Comparison of ENCODE assay signal across 7 cellular contexts in genomic region chr15:58332676-58333400, GRCh38.
DNase-seq lines count a peak whose midpoint lies in the region; ATAC-seq, FAIRE-seq and TF ChIP-seq lines count a peak whose summit lies in the region.

No MANE protein-coding gene starts in this region.

- no peak for TF ChIP-seq CTCF in H9 (conservative IDR thresholded peaks at IDR 0.05)
- TF ChIP-seq CTCF in PC-9 (conservative IDR thresholded peaks at IDR 0.05): no peak
- TF ChIP-seq CTCF in endothelial cell of umbilical vein (IDR thresholded peaks at IDR 0.05; ENCODE audit: extremely low read depth in 1 of 2, insufficient read depth in 1 of 2, low read depth in 1 of 2, low read length in 2 of 2): no peak
- no peak for TF ChIP-seq CTCF in neutrophil (IDR thresholded peaks at IDR 0.05)

- no peak overlapping the region for H3K56ac ChIP-seq in H9 (ENCODE audit: insufficient read length, low read depth, low read length)

- no peak overlapping the region for H3K4ac ChIP-seq in H9 (ENCODE audit: low read depth, low read length)

- H2BK15ac ChIP-seq in H9 (ENCODE audit: low read depth, low read length): no peak overlapping the region

- H3K36me3 ChIP-seq in PC-9 (ENCODE audit: low read depth): 0 out of 2 replicates have a peak, but pooled peaks cover 3% of the 10 kb centered on the region
- H3K36me3 ChIP-seq in endothelial cell of umbilical vein (ENCODE audit: control insufficient read depth in 2 of 2, extremely low read depth in 1 of 2, insufficient read depth in 2 of 2, low read length in 2 of 2): no peaks in the 10 kb centered on the region
- no peaks in the 10 kb centered on the region for H3K36me3 ChIP-seq in neutrophil

- H3K23me2 ChIP-seq in H9 (ENCODE audit: insufficient read length, low read depth, low read length, poor library complexity, severe bottlenecking): no peaks in the 10 kb centered on the region

- no peak overlapping the region for H3K23ac ChIP-seq in H9 (ENCODE audit: insufficient read length, low read depth, low read length)

- H3K79me1 ChIP-seq in H9 (ENCODE audit: insufficient read depth, low read depth, low read length, poor library complexity, severe bottlenecking): no peaks in the 10 kb centered on the region

- H3K27me3 ChIP-seq in H9 (ENCODE audit: insufficient read depth, low read length): no peaks in the 10 kb centered on the region
- H3K27me3 ChIP-seq in PC-9 (ENCODE audit: insufficient read depth, low read depth): no peaks in the 10 kb centered on the region
- no peaks in the 10 kb centered on the region for H3K27me3 ChIP-seq in endothelial cell of umbilical vein (ENCODE audit: control insufficient read depth in 2 of 2, insufficient read depth in 2 of 2, low read length in 2 of 2)
- H3K27me3 ChIP-seq in neutrophil: no peaks in the 10 kb centered on the region

- peaks cover 35 to 37% of the 10 kb centered on the region in 2 experiments for H3K4me1 Mint-ChIP-seq in H9

- TF ChIP-seq POLR2A in endothelial cell of umbilical vein (IDR thresholded peaks at IDR 0.05; ENCODE audit: low read depth, low read length): no peak

- peaks cover 8% of the 10 kb centered on the region; the same call in 1 of the 2 replicates for H3K4me1 ChIP-seq in H9 (ENCODE audit: insufficient read depth, low read length)
- peaks cover 55% of the 10 kb centered on the region for H3K4me1 ChIP-seq in PC-9 (replicated peaks; ENCODE audit: insufficient read depth)
- peaks cover 18% of the 10 kb centered on the region for H3K4me1 ChIP-seq in endothelial cell of umbilical vein (ENCODE audit: control insufficient read depth, extremely low read depth, insufficient read depth, low read length)
- H3K4me1 ChIP-seq in neutrophil (ENCODE audit: control insufficient read depth in 1 of 2, insufficient read depth in 1 of 2, low read depth in 1 of 2, low read length in 1 of 2): peaks cover 56 to 58% of the 10 kb centered on the region in 2 experiments

- no peak overlapping the region for H3K4me2 ChIP-seq in H9 (ENCODE audit: insufficient read depth, insufficient read length, low read length)
- peak overlapping the region; percentile 86 for H3K4me2 ChIP-seq in PC-9
- no peak overlapping the region for H3K4me2 ChIP-seq in endothelial cell of umbilical vein (ENCODE audit: insufficient read depth, low read length)

- H3K4me3 ChIP-seq in PC-9: no peak overlapping the region
- no peak overlapping the region for H3K4me3 ChIP-seq in endothelial cell of umbilical vein (replicated peaks in 1 of 3; ENCODE audit: insufficient read depth in 1 of 3, low read depth in 1 of 3, low read length in 3 of 3)
- H3K4me3 ChIP-seq in neutrophil (ENCODE audit: low read depth in 1 of 2, low read length in 1 of 2): peak overlapping the region in 1 of 2 experiments; percentile 35

- peaks cover 4 to 8% of the 10 kb centered on the region in 2 experiments; a peak in 4 of 5 replicates for H3K9me3 Mint-ChIP-seq in H9

- no peak overlapping the region for H2BK12ac ChIP-seq in H9 (ENCODE audit: insufficient read length, low read depth, low read length)

- H4K8ac ChIP-seq in H9 (replicated peaks; ENCODE audit: insufficient read length, low read depth, low read length): no peak overlapping the region

- no peak overlapping the region for H4K91ac ChIP-seq in H9 (ENCODE audit: insufficient read length, low read depth, low read length)

- H3K14ac ChIP-seq in H9 (ENCODE audit: insufficient read depth, low read length): no peak overlapping the region; the same call in 1 of the 2 replicates

- CTCF ChIA-PET in PC-9 (lab: Charles Lee): interaction anchor here (1.4 kb wide), 1 partner anchor 14 kb away, joined by 4 read pairs; no protein-coding TSS in a partner anchor
- CTCF ChIA-PET in endothelial cell of umbilical vein (lab: Charles Lee): interaction anchor here (1.1 kb wide), 1 partner anchor 7 kb away, joined by 3 read pairs; no protein-coding TSS in a partner anchor

- H3K27ac Mint-ChIP-seq in H9: peak overlapping the region in 2 of 3 experiments; percentile 26 to 96; a peak in 3 of 7 replicates

- peak; percentile 55 for FAIRE-seq in endothelial cell of umbilical vein (lab: Jason Lieb, UNC)

- no peak overlapping the region for H3T11ph ChIP-seq in H9 (ENCODE audit: low read length)

- H3K4me3 Mint-ChIP-seq in H9: no peak overlapping the region

- H3K9ac ChIP-seq in H9 (ENCODE audit: extremely low read depth, insufficient read length, low read length): no peak overlapping the region
- peak overlapping the region; percentile 26 for H3K9ac ChIP-seq in endothelial cell of umbilical vein (replicated peaks; ENCODE audit: extremely low read depth, insufficient read depth, low read length)

- BruUV-seq in PC-9 (replicated peaks; lab: Mats Ljungman, UMichigan): TSS peak; percentile 66
- BruUV-seq in endothelial cell of umbilical vein (replicated peaks; lab: Mats Ljungman, UMichigan): no TSS peak

- no peaks in the 10 kb centered on the region for H3K79me2 ChIP-seq in H9 (ENCODE audit: insufficient read depth, low read length)
- H3K79me2 ChIP-seq in PC-9 (ENCODE audit: low read depth): no peaks in the 10 kb centered on the region
- H3K79me2 ChIP-seq in endothelial cell of umbilical vein (ENCODE audit: control insufficient read depth, insufficient read depth, low read length): no peaks in the 10 kb centered on the region

- POLR2A ChIA-PET in PC-9 (lab: Charles Lee; ENCODE audit: unreplicated experiment): interaction anchor here (0.6 to 3.4 kb wide), 7 partner anchors 61 to 189 kb away, joined by 5 to 21 read pairs (median 7); no protein-coding TSS in a partner anchor
- POLR2A ChIA-PET in endothelial cell of umbilical vein (lab: Charles Lee): no interaction called here

- H3K9me3 ChIP-seq in H9 (ENCODE audit: control insufficient read depth, low read depth, low read length) (no peaks in the 10 kb centered on the region), PC-9 (ENCODE audit: insufficient read depth, low read depth) (peaks cover 5% of the 10 kb centered on the region; the same call in 1 of the 2 replicates), endothelial cell of umbilical vein (replicated peaks; ENCODE audit: control insufficient read depth, insufficient read depth, low read length) (no peaks in the 10 kb centered on the region), neutrophil (no peaks in the 10 kb centered on the region)

- H3K9me1 ChIP-seq in endothelial cell of umbilical vein (replicated peaks; ENCODE audit: control insufficient read depth, extremely low read depth, insufficient read depth, low read length): no peaks in the 10 kb centered on the region

- H2BK5ac ChIP-seq in H9 (ENCODE audit: insufficient read length, low read length): no peak overlapping the region

- H3K27ac ChIP-seq in H9 (ENCODE audit: insufficient read length, low read depth, low read length) (no peak overlapping the region), PC-9 (peak overlapping the region; percentile 98), endothelial cell of umbilical vein (ENCODE audit: insufficient read depth, low read depth, low read length) (peak overlapping the region; percentile 76), neutrophil (peak overlapping the region; percentile 91)

- ATAC-seq in GM19351 (IDR thresholded peaks at IDR 0.05; ENCODE audit: unreplicated experiment): no peak

- H2AK5ac ChIP-seq in H9 (ENCODE audit: insufficient read length, low read length): no peak overlapping the region

- peaks cover 4% of the 10 kb centered on the region; the same call in 1 of the 2 replicates for H3K9me2 ChIP-seq in PC-9 (ENCODE audit: insufficient read depth)

- peaks cover 0 to 8% (median 3%) of the 10 kb centered on the region in 3 experiments; a peak in 5 of 7 replicates for H3K36me3 Mint-ChIP-seq in H9 (ENCODE audit: insufficient read depth in 1 of 3, low read depth in 3 of 3)

- peaks cover 45% of the 10 kb centered on the region for H3F3A ChIP-seq in PC-9 (ENCODE audit: insufficient read depth, low read depth)

- H3K18ac ChIP-seq in H9 (ENCODE audit: insufficient read length, low read depth, low read length): no peak overlapping the region

- DNase-seq in H9 (no peak), PC-9 (peak; percentile 20 to 95), endothelial cell of umbilical vein (ENCODE audit: low read depth, low spot score) (no peak), T1000 (lab: John Stamatoyannopoulos, UW) (no peak), NCI-H2107 treated with DMSO at 0.1 percent for 48 hours (lab: John Stamatoyannopoulos, UW; ENCODE audit: unreplicated experiment) (no peak)

- no peaks in the 10 kb centered on the region for H3K27me3 Mint-ChIP-seq in H9 (ENCODE audit: low read depth)

- H2AFZ ChIP-seq in H9 (ENCODE audit: low read length): no peak overlapping the region
- no peak overlapping the region for H2AFZ ChIP-seq in PC-9
- peak overlapping the region; percentile 46 for H2AFZ ChIP-seq in endothelial cell of umbilical vein (ENCODE audit: low read depth, low read length)

- intact Hi-C loops in PC-9 (cut with micrococcal nuclease; ENCODE audit: unreplicated experiment): loop anchor here (1.0 to 10.0 kb wide), 12 partner anchors 13 to 602 kb away; partner anchors contain the start of genes ADAM10, MINDY2 and SLTM
- intact Hi-C loops in endothelial cell of umbilical vein (cut with micrococcal nuclease): loop anchor here (1.0 kb wide), 1 partner anchor 416 kb away; the partner anchor contains the start of gene ADAM10

- no peak overlapping the region for H2BK20ac ChIP-seq in H9 (ENCODE audit: low read depth, low read length, poor library complexity, severe bottlenecking)

- H2BK120ac ChIP-seq in H9 (ENCODE audit: low read depth, low read length, poor library complexity, severe bottlenecking): no peak overlapping the region

- no peak overlapping the region for H4K5ac ChIP-seq in H9 (ENCODE audit: insufficient read length, low read depth, low read length)

- dilution Hi-C loops in endothelial cell of umbilical vein (cut with MboI; ENCODE audit: extremely low pct_ligation_motif_present, low sequenced_read_pairs): no loop called here

- no peaks in the 10 kb centered on the region for H4K20me1 ChIP-seq in H9 (ENCODE audit: control insufficient read depth, insufficient read depth, insufficient read length)
- H4K20me1 ChIP-seq in PC-9 (ENCODE audit: insufficient read depth): no peaks in the 10 kb centered on the region
- H4K20me1 ChIP-seq in endothelial cell of umbilical vein (replicated peaks; ENCODE audit: control insufficient read depth, extremely low read depth, insufficient read depth, low read length): no peaks in the 10 kb centered on the region

TF ChIP-seq in endothelial cell of umbilical vein, 7 proteins besides CTCF, POLR2A, EP300 and RAD21 (continues in another document):
- TF ChIP-seq, protein P1, sequence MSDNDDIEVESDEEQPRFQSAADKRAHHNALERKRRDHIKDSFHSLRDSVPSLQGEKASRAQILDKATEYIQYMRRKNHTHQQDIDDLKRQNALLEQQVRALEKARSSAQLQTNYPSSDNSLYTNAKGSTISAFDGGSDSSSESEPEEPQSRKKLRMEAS (IDR thresholded peaks at IDR 0.05; ENCODE audit: insufficient read depth, insufficient read length): no peak
- TF ChIP-seq JUN (IDR thresholded peaks at IDR 0.05; ENCODE audit: borderline replicate concordance, insufficient read depth, insufficient read length, low read depth): no peak
- TF ChIP-seq FOS (IDR thresholded peaks at IDR 0.05; ENCODE audit: borderline replicate concordance, insufficient read depth, low read length): no peak
- TF ChIP-seq GATA2 (IDR thresholded peaks at IDR 0.05; ENCODE audit: insufficient read depth, insufficient read length, low read depth, low read length): no peak
- TF ChIP-seq MYC (IDR thresholded peaks at IDR 0.05; ENCODE audit: low read depth, low read length): no peak
- no peak for TF ChIP-seq POLR2AphosphoS5 (IDR thresholded peaks at IDR 0.05; ENCODE audit: insufficient read depth, low read depth, low read length)

Comparison
In these comparisons a context has a peak if more than half of its experiments do, and no peak if none do; other contexts are left out.
1. DNase-seq: peak in PC-9 (2 of 2); none in H9 (single experiment), endothelial cell of umbilical vein (single experiment), T1000 (single experiment) and NCI-H2107 treated with DMSO at 0.1 percent for 48 hours (single experiment).